1 cellular context compared by ENCODE assay signal in the genomic region with DNA sequence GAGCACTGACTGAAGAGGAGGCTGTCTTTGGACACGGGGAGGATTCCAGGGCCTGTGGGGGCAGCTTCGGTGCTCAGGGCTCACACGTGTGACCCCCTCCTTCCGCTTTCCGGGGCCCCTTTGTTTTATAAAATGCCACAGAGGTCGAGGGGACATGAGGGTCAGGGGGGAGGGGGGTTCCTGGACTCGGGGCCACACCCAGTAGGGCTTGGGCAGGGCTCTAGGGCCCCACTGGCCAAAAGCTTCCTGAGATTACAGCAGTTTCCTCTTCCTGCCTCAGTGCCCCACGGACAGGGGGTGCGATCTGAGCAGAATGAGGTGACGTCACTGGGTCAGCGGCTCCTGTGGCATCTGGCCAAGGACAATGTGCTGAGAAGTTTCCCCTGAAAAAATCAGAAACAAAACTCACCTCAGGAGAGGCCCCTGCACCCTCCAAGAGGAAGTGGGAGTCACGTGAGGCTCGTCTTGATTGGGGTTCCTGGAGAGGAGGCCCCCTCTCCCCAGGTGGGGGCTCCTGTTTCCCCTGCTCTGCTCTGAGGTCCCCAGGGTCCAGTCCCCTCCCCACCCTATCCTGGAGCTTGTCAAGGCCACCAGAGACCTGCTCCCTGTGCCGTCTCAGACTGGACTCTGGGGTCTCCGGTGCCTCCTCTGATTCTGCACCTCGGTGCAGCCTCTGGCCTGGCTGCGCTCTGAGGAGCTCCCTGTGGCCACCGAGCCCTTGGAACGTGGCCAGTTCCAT.
TF ChIP-seq lines count a peak whose summit lies in the region.

No MANE protein-coding gene starts in this region.

TF ChIP-seq in K562, 482 proteins besides CTCF, POLR2A, EP300 and RAD21 (continued from another document):
- TF ChIP-seq, protein P1, sequence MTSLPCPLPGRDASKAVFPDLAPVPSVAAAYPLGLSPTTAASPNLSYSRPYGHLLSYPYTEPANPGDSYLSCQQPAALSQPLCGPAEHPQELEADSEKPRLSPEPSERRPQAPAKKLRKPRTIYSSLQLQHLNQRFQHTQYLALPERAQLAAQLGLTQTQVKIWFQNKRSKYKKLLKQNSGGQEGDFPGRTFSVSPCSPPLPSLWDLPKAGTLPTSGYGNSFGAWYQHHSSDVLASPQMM (CRISPR knock-in tag; IDR thresholded peaks at IDR 0.05) = no peak
- TF ChIP-seq, protein P2, sequence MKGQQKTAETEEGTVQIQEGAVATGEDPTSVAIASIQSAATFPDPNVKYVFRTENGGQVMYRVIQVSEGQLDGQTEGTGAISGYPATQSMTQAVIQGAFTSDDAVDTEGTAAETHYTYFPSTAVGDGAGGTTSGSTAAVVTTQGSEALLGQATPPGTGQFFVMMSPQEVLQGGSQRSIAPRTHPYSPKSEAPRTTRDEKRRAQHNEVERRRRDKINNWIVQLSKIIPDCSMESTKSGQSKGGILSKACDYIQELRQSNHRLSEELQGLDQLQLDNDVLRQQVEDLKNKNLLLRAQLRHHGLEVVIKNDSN (CRISPR knock-in tag; IDR thresholded peaks at IDR 0.05) = peak; percentile 94
- TF ChIP-seq, protein P3, sequence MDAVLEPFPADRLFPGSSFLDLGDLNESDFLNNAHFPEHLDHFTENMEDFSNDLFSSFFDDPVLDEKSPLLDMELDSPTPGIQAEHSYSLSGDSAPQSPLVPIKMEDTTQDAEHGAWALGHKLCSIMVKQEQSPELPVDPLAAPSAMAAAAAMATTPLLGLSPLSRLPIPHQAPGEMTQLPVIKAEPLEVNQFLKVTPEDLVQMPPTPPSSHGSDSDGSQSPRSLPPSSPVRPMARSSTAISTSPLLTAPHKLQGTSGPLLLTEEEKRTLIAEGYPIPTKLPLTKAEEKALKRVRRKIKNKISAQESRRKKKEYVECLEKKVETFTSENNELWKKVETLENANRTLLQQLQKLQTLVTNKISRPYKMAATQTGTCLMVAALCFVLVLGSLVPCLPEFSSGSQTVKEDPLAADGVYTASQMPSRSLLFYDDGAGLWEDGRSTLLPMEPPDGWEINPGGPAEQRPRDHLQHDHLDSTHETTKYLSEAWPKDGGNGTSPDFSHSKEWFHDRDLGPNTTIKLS (IDR thresholded peaks at IDR 0.05; ENCODE audit: borderline replicate concordance, low read depth) = no peak
- TF ChIP-seq NFIC (IDR thresholded peaks at IDR 0.05) (peak; percentile 93), TFAM (CRISPR knock-in tag; conservative IDR thresholded peaks at IDR 0.05) (no peak), ASH1L (IDR thresholded peaks at IDR 0.05; ENCODE audit: borderline replicate concordance, low read depth, partially characterized antibody) (no peak)
- TF ChIP-seq, protein P4, sequence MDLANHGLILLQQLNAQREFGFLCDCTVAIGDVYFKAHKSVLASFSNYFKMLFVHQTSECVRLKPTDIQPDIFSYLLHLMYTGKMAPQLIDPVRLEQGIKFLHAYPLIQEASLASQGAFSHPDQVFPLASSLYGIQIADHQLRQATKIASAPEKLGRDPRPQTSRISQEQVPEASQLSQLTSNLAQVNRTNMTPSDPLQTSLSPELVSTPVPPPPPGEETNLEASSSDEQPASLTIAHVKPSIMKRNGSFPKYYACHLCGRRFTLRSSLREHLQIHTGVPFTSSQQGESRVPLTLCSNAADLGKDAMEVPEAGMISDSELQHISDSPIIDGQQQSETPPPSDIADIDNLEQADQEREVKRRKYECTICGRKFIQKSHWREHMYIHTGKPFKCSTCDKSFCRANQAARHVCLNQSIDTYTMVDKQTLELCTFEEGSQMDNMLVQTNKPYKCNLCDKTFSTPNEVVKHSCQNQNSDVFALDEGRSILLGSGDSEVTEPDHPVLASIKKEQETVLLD (IDR thresholded peaks at IDR 0.05) = peak; percentile 43; the same call in 1 of the 2 replicates
